In the genomic region with DNA sequence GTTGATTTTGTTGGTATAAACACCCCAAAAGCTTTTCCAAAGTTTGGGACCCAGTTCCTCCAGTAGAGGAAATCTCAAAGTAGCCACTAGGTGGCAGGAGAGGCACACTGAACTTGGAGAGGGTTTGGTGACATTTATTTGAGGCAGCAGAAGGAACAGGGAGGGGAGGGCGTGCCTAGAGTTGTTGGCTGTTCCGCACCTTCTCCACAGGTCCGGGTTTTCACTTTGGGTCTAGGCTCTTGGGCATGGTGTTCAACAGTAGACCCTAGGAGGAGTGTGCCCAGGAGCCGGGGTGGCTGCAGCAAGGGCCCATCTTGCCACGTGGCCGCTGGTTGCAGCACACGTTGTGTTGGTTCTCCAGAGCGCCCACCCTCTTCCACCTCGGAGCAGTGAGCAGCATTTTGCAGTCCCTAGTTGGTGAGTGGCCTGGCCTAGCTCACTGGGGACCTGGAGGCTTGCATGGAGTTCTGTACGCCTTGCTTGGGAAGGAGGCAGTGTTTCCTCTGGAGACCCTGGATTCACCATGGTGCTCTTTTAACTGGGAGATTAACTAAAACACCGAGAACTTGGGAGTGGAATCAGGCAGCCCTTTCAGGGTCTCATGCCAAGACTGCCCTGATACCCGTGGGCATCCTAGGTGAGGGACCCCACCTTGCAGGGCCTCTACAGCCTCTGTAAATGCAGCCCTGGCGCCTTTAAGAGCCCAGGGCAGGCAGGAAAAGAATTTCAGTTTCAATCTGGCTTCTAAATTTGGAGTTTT, we compare ENCODE assay signal across 1 cellular context.
TF ChIP-seq lines count a peak whose summit lies in the region.

No MANE protein-coding gene starts in this region.

TF ChIP-seq in WTC11, 78 proteins besides CTCF, POLR2A, EP300 and RAD21 (continued from another document):
- TF ChIP-seq ZBTB21 (CRISPR knock-in tag; IDR thresholded peaks at IDR 0.05; ENCODE audit: borderline replicate concordance) (no peak), ZNF232 (CRISPR knock-in tag; IDR thresholded peaks at IDR 0.05) (peak; percentile 73; the same call in 1 of the 2 replicates), TEAD1 (CRISPR knock-in tag; IDR thresholded peaks at IDR 0.05) (no peak), ZNF317 (CRISPR knock-in tag; IDR thresholded peaks at IDR 0.05; ENCODE audit: borderline replicate concordance, low read depth) (no peak), ZNF671 (CRISPR knock-in tag; IDR thresholded peaks at IDR 0.05) (no peak), CREM (CRISPR knock-in tag; IDR thresholded peaks at IDR 0.05) (no peak), NR3C1 (CRISPR knock-in tag; conservative IDR thresholded peaks at IDR 0.05; ENCODE audit: low read depth) (no peak), CREB1 (CRISPR knock-in tag; IDR thresholded peaks at IDR 0.05) (no peak), FOXP1 (CRISPR knock-in tag; IDR thresholded peaks at IDR 0.05; ENCODE audit: borderline replicate concordance) (peak; percentile 17), TP53 (CRISPR knock-in tag; IDR thresholded peaks at IDR 0.05) (no peak), JUN (CRISPR knock-in tag; IDR thresholded peaks at IDR 0.05) (no peak), NR1H2 (CRISPR knock-in tag; IDR thresholded peaks at IDR 0.05) (no peak), CBFB (CRISPR knock-in tag; IDR thresholded peaks at IDR 0.05; ENCODE audit: low read depth) (no peak), ZNF263 (CRISPR knock-in tag; IDR thresholded peaks at IDR 0.05; ENCODE audit: low read depth) (no peak), FOXK1 (CRISPR knock-in tag; IDR thresholded peaks at IDR 0.05) (no peak), SMAD3 (CRISPR knock-in tag; IDR thresholded peaks at IDR 0.05; ENCODE audit: borderline replicate concordance) (no peak), SP1 (CRISPR knock-in tag; conservative IDR thresholded peaks at IDR 0.05) (0 out of 2 replicates have a peak, but pooled peaks have one; percentile 23), OVOL2 (CRISPR knock-in tag; IDR thresholded peaks at IDR 0.05; ENCODE audit: borderline replicate concordance) (no peak)
- TF ChIP-seq, protein P1, sequence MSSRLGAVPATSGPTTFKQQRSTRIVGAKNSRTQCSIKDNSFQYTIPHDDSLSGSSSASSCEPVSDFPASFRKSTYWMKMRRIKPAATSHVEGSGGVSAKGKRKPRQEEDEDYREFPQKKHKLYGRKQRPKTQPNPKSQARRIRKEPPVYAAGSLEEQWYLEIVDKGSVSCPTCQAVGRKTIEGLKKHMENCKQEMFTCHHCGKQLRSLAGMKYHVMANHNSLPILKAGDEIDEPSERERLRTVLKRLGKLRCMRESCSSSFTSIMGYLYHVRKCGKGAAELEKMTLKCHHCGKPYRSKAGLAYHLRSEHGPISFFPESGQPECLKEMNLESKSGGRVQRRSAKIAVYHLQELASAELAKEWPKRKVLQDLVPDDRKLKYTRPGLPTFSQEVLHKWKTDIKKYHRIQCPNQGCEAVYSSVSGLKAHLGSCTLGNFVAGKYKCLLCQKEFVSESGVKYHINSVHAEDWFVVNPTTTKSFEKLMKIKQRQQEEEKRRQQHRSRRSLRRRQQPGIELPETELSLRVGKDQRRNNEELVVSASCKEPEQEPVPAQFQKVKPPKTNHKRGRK (CRISPR knock-in tag; IDR thresholded peaks at IDR 0.05; ENCODE audit: borderline replicate concordance): no peak
- TF ChIP-seq, protein P2, sequence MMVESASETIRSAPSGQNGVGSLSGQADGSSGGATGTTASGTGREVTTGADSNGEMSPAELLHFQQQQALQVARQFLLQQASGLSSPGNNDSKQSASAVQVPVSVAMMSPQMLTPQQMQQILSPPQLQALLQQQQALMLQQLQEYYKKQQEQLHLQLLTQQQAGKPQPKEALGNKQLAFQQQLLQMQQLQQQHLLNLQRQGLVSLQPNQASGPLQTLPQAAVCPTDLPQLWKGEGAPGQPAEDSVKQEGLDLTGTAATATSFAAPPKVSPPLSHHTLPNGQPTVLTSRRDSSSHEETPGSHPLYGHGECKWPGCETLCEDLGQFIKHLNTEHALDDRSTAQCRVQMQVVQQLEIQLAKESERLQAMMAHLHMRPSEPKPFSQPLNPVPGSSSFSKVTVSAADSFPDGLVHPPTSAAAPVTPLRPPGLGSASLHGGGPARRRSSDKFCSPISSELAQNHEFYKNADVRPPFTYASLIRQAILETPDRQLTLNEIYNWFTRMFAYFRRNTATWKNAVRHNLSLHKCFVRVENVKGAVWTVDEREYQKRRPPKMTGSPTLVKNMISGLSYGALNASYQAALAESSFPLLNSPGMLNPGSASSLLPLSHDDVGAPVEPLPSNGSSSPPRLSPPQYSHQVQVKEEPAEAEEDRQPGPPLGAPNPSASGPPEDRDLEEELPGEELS (CRISPR knock-in tag; IDR thresholded peaks at IDR 0.05): 0 out of 2 replicates have a peak, but pooled peaks have one; percentile 29
- TF ChIP-seq, protein P3, sequence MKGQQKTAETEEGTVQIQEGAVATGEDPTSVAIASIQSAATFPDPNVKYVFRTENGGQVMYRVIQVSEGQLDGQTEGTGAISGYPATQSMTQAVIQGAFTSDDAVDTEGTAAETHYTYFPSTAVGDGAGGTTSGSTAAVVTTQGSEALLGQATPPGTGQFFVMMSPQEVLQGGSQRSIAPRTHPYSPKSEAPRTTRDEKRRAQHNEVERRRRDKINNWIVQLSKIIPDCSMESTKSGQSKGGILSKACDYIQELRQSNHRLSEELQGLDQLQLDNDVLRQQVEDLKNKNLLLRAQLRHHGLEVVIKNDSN (CRISPR knock-in tag; IDR thresholded peaks at IDR 0.05): no peak
- TF ChIP-seq, protein P4, sequence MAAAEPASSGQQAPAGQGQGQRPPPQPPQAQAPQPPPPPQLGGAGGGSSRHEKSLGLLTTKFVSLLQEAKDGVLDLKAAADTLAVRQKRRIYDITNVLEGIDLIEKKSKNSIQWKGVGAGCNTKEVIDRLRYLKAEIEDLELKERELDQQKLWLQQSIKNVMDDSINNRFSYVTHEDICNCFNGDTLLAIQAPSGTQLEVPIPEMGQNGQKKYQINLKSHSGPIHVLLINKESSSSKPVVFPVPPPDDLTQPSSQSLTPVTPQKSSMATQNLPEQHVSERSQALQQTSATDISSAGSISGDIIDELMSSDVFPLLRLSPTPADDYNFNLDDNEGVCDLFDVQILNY (CRISPR knock-in tag; IDR thresholded peaks at IDR 0.05): no peak
- TF ChIP-seq, protein P5, sequence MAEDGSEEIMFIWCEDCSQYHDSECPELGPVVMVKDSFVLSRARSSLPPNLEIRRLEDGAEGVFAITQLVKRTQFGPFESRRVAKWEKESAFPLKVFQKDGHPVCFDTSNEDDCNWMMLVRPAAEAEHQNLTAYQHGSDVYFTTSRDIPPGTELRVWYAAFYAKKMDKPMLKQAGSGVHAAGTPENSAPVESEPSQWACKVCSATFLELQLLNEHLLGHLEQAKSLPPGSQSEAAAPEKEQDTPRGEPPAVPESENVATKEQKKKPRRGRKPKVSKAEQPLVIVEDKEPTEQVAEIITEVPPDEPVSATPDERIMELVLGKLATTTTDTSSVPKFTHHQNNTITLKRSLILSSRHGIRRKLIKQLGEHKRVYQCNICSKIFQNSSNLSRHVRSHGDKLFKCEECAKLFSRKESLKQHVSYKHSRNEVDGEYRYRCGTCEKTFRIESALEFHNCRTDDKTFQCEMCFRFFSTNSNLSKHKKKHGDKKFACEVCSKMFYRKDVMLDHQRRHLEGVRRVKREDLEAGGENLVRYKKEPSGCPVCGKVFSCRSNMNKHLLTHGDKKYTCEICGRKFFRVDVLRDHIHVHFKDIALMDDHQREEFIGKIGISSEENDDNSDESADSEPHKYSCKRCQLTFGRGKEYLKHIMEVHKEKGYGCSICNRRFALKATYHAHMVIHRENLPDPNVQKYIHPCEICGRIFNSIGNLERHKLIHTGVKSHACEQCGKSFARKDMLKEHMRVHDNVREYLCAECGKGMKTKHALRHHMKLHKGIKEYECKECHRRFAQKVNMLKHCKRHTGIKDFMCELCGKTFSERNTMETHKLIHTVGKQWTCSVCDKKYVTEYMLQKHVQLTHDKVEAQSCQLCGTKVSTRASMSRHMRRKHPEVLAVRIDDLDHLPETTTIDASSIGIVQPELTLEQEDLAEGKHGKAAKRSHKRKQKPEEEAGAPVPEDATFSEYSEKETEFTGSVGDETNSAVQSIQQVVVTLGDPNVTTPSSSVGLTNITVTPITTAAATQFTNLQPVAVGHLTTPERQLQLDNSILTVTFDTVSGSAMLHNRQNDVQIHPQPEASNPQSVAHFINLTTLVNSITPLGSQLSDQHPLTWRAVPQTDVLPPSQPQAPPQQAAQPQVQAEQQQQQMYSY (CRISPR knock-in tag; IDR thresholded peaks at IDR 0.05): peak; percentile 78
- TF ChIP-seq, protein P6, sequence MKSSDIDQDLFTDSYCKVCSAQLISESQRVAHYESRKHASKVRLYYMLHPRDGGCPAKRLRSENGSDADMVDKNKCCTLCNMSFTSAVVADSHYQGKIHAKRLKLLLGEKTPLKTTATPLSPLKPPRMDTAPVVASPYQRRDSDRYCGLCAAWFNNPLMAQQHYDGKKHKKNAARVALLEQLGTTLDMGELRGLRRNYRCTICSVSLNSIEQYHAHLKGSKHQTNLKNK (CRISPR knock-in tag; IDR thresholded peaks at IDR 0.05): no peak
- TF ChIP-seq, protein P7, sequence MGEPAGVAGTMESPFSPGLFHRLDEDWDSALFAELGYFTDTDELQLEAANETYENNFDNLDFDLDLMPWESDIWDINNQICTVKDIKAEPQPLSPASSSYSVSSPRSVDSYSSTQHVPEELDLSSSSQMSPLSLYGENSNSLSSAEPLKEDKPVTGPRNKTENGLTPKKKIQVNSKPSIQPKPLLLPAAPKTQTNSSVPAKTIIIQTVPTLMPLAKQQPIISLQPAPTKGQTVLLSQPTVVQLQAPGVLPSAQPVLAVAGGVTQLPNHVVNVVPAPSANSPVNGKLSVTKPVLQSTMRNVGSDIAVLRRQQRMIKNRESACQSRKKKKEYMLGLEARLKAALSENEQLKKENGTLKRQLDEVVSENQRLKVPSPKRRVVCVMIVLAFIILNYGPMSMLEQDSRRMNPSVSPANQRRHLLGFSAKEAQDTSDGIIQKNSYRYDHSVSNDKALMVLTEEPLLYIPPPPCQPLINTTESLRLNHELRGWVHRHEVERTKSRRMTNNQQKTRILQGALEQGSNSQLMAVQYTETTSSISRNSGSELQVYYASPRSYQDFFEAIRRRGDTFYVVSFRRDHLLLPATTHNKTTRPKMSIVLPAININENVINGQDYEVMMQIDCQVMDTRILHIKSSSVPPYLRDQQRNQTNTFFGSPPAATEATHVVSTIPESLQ (CRISPR knock-in tag; IDR thresholded peaks at IDR 0.05): no peak
- TF ChIP-seq, protein P8, sequence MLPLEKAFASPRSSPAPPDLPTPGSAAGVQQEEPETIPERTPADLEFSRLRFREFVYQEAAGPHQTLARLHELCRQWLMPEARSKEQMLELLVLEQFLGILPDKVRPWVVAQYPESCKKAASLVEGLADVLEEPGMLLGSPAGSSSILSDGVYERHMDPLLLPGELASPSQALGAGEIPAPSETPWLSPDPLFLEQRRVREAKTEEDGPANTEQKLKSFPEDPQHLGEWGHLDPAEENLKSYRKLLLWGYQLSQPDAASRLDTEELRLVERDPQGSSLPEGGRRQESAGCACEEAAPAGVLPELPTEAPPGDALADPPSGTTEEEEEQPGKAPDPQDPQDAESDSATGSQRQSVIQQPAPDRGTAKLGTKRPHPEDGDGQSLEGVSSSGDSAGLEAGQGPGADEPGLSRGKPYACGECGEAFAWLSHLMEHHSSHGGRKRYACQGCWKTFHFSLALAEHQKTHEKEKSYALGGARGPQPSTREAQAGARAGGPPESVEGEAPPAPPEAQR (CRISPR knock-in tag; IDR thresholded peaks at IDR 0.05): no peak
- TF ChIP-seq, protein P9, sequence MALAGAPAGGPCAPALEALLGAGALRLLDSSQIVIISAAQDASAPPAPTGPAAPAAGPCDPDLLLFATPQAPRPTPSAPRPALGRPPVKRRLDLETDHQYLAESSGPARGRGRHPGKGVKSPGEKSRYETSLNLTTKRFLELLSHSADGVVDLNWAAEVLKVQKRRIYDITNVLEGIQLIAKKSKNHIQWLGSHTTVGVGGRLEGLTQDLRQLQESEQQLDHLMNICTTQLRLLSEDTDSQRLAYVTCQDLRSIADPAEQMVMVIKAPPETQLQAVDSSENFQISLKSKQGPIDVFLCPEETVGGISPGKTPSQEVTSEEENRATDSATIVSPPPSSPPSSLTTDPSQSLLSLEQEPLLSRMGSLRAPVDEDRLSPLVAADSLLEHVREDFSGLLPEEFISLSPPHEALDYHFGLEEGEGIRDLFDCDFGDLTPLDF (CRISPR knock-in tag; IDR thresholded peaks at IDR 0.05): no peak
- TF ChIP-seq, protein P10, sequence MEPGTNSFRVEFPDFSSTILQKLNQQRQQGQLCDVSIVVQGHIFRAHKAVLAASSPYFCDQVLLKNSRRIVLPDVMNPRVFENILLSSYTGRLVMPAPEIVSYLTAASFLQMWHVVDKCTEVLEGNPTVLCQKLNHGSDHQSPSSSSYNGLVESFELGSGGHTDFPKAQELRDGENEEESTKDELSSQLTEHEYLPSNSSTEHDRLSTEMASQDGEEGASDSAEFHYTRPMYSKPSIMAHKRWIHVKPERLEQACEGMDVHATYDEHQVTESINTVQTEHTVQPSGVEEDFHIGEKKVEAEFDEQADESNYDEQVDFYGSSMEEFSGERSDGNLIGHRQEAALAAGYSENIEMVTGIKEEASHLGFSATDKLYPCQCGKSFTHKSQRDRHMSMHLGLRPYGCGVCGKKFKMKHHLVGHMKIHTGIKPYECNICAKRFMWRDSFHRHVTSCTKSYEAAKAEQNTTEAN (CRISPR knock-in tag; IDR thresholded peaks at IDR 0.05): no peak; the same call in 1 of the 2 replicates
